ENCODE assay signal across 15 cellular contexts in genomic region chr19:19457691-19458090, GRCh38. TPM values are rescaled to one million over a fixed set of nuclear protein-coding genes. Genes with fewer than 3 reads are reported as not detected.
A peak's percentile ranks its signal among the peaks of the same experiment; 100 is the strongest.
DNase-seq lines count a peak whose midpoint lies in the region; ATAC-seq and TF ChIP-seq lines count a peak whose summit lies in the region.
"Had no signal": no experiment of that assay in that cellular context is flagged by ENCODE, and none has a peak within 500 bp of the region (broad histone marks: within the 10 kb centered on the region; RNA-seq: fewer than 3 reads in every experiment).

No MANE protein-coding gene starts in this region.

- no peak for TF ChIP-seq CTCF in glutamatergic neuron (IDR thresholded peaks at IDR 0.05; ENCODE audit: partially characterized antibody, unreplicated experiment)

- H3K9me3 Mint-ChIP-seq in glutamatergic neuron (ENCODE audit: unreplicated experiment) = peaks cover 8% of the 10 kb centered on the region

- H3K4me1 Mint-ChIP-seq in T-helper 17 cell = peaks cover 50% of the 10 kb centered on the region
- peaks cover 47% of the 10 kb centered on the region for H3K4me1 Mint-ChIP-seq in glutamatergic neuron (ENCODE audit: low read depth, unreplicated experiment)

- ATAC-seq in T-helper 17 cell = no peak
- ATAC-seq in HG03460 (IDR thresholded peaks at IDR 0.05; ENCODE audit: unreplicated experiment) = no peak
- ATAC-seq in HG03342 (IDR thresholded peaks at IDR 0.05; ENCODE audit: unreplicated experiment) = no peak
- ATAC-seq: heart right ventricle had no signal

- H3K27me3 Mint-ChIP-seq in T-helper 17 cell (no peaks in the 10 kb centered on the region), glutamatergic neuron (ENCODE audit: unreplicated experiment) (peaks cover 9% of the 10 kb centered on the region)

- H3K27ac Mint-ChIP-seq in T-helper 17 cell (peak overlapping the region; percentile 99), glutamatergic neuron (ENCODE audit: unreplicated experiment) (peak overlapping the region; percentile 40)

- H3K4me3 Mint-ChIP-seq in T-helper 17 cell (no peak overlapping the region), glutamatergic neuron (ENCODE audit: unreplicated experiment) (no peak overlapping the region)

- H3K9me3 ChIP-seq in T-helper 17 cell (ENCODE audit: control insufficient read depth, low read length, poor library complexity, severe bottlenecking) = no peaks in the 10 kb centered on the region
- H3K9me3 ChIP-seq: heart right ventricle had no signal

- DNase-seq in ELR (ENCODE audit: low read depth) (peak; percentile 23), T-helper 17 cell (no peak), glutamatergic neuron (no peak), germinal center (ENCODE audit: low spot score) (no peak), HCEC 1CT (no peak)
- DNase-seq: activated CD4-positive, alpha-beta T cell treated with anti-CD3 and anti-CD28 coated beads for 1 hour; DMS53; effector CD4-positive, alpha-beta T cell; heart right ventricle; NCI-H1092 treated with DMSO at 0.1 percent for 48 hours; SIG-M5 had no signal

- H3K27ac ChIP-seq in skin epidermis = peak overlapping the region in 16 of 21 experiments; percentile 10 to 95 (median 74)

- peaks cover 2% of the 10 kb centered on the region for H3K36me3 Mint-ChIP-seq in T-helper 17 cell (ENCODE audit: low read depth)
- no peaks in the 10 kb centered on the region for H3K36me3 Mint-ChIP-seq in glutamatergic neuron (ENCODE audit: unreplicated experiment)

- H3K4me3 ChIP-seq in skin epidermis = no peak overlapping the region
- H3K4me3 ChIP-seq: heart right ventricle had no signal

RNA-seq across cellular contexts. Expression of gene GATAD2A, which starts 52.2 kb away (rescaled TPM):
- total RNA-seq in T-helper 17 cell = 100 to 1,000 TPM; 129 to 153 TPM
- total RNA-seq in glutamatergic neuron (ENCODE audit: unreplicated experiment) = 203 TPM

RNA-seq across cellular contexts. Expression of gene TSSK6, which starts 57.7 kb away (rescaled TPM):
- total RNA-seq in T-helper 17 cell (1 to 10 TPM; 3.8 to 3.9 TPM), glutamatergic neuron (ENCODE audit: unreplicated experiment) (1.7 TPM)
- total RNA-seq: skeletal muscle tissue had no signal

RNA-seq across cellular contexts. Expression of gene NDUFA13, which starts 58.3 kb away (rescaled TPM):
- total RNA-seq in T-helper 17 cell = 100 to 1,000 TPM; 175 to 195 TPM
- total RNA-seq in glutamatergic neuron (ENCODE audit: unreplicated experiment) = 394 TPM
